16 cellular contexts compared by ENCODE assay signal in the genomic region with DNA sequence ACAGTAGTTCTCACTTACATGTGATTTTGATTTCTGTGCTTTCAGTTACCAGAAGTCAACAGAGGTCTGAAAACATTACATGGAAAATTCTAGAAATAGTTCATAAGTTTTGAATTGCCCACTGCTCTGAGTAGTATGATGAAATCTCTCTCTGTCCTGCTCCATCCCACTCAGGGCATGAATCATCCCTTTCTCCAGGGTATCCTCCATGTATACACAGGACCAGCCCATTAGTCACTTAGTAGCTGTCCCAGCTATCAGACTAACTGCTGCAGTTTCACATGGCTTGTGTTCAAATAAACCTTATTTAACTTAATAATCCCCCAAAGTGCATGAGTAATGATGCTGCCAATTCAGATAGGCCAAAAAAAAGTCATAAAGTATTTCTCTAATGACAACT. TPM values are rescaled to one million over a fixed set of nuclear protein-coding genes. Genes with fewer than 3 reads are reported as not detected.
DNase-seq lines count a peak whose midpoint lies in the region; ATAC-seq and TF ChIP-seq lines count a peak whose summit lies in the region.
"Had no signal": no experiment of that assay in that cellular context is flagged by ENCODE, and none has a peak within 500 bp of the region (broad histone marks: within the 10 kb centered on the region; RNA-seq: fewer than 3 reads in every experiment).

No MANE protein-coding gene starts in this region.

- no peaks in the 10 kb centered on the region for H3K79me2 ChIP-seq in mesendoderm (ENCODE audit: control insufficient read depth, insufficient read depth, low read length)
- H3K79me2 ChIP-seq: parathyroid adenoma had no signal

- H2AK5ac ChIP-seq in mesendoderm (ENCODE audit: low read length): no peak overlapping the region

- H2BK5ac ChIP-seq in mesendoderm (ENCODE audit: low read length): no peak overlapping the region

- no peak overlapping the region for H2BK15ac ChIP-seq in mesendoderm (replicated peaks; ENCODE audit: low read depth)

- H3K4ac ChIP-seq in mesendoderm (ENCODE audit: low read depth, low read length): no peak overlapping the region

- H4K5ac ChIP-seq in mesendoderm (ENCODE audit: low read length): no peak overlapping the region

- no peak overlapping the region for H3K23ac ChIP-seq in mesendoderm (ENCODE audit: low read length)

- H3K36me3 ChIP-seq in mesendoderm (ENCODE audit: control insufficient read depth, insufficient read depth, low read length): no peaks in the 10 kb centered on the region
- H3K36me3 ChIP-seq: SJSA1 had no signal

- no peak overlapping the region for H3K56ac ChIP-seq in mesendoderm (ENCODE audit: low read length)

- no peak overlapping the region for H3K27ac ChIP-seq in mesendoderm (ENCODE audit: low read depth, low read length)
- H3K27ac ChIP-seq: parathyroid adenoma, SJSA1 had no signal

- TF ChIP-seq CTCF in AG10803 (conservative IDR thresholded peaks at IDR 0.05; ENCODE audit: low read length): no peak
- TF ChIP-seq CTCF in epithelial cell of esophagus (IDR thresholded peaks at IDR 0.05; ENCODE audit: insufficient read depth, low read depth, low read length, missing control alignments): no peak

- H3K4me2 ChIP-seq in mesendoderm (ENCODE audit: low read length): no peak overlapping the region

- H3K4me1 ChIP-seq in mesendoderm (ENCODE audit: control insufficient read depth, low read depth, low read length): no peaks in the 10 kb centered on the region
- H3K4me1 ChIP-seq: parathyroid adenoma, SJSA1 had no signal

- H3K4me3 ChIP-seq in AG10803 (ENCODE audit: low read length): no peak overlapping the region
- no peak overlapping the region for H3K4me3 ChIP-seq in epithelial cell of esophagus (ENCODE audit: low read length)
- no peak overlapping the region for H3K4me3 ChIP-seq in mesendoderm (ENCODE audit: low read length)
- H3K4me3 ChIP-seq: SJSA1 had no signal

- H3K18ac ChIP-seq in mesendoderm (ENCODE audit: low read length): no peak overlapping the region

- H3K27me3 ChIP-seq in mesendoderm (ENCODE audit: insufficient read depth, low read length, poor library complexity): no peaks in the 10 kb centered on the region
- H3K27me3 ChIP-seq: SJSA1 had no signal

- no peak overlapping the region for H3K9ac ChIP-seq in mesendoderm (ENCODE audit: low read length)
- H3K9ac ChIP-seq: parathyroid adenoma had no signal

- ATAC-seq in HG03196 (IDR thresholded peaks at IDR 0.05; ENCODE audit: unreplicated experiment): no peak
- ATAC-seq: effector memory CD8-positive, alpha-beta T cell; left lobe of liver had no signal

- no peaks in the 10 kb centered on the region for H3K79me1 ChIP-seq in mesendoderm (ENCODE audit: low read length)

- no peak overlapping the region for H2BK120ac ChIP-seq in mesendoderm (ENCODE audit: low read depth, low read length)

- no peak overlapping the region for H4K8ac ChIP-seq in mesendoderm (ENCODE audit: low read depth, low read length)

- DNase-seq in AG10803 (ENCODE audit: low read depth): peak; percentile 79
- DNase-seq in LHCN-M2 (ENCODE audit: low read depth): peak; percentile 88
- peak; percentile 94 for DNase-seq in epithelial cell of esophagus (ENCODE audit: low read depth)
- DNase-seq in mesendoderm: peak; percentile 40
- DNase-seq in 8988T: no peak
- DNase-seq in stimulated activated CD4-positive, alpha-beta T cell treated with anti-CD3 and anti-CD28 coated beads, Interleukin-2, amount 100 ng/mL, for 24 hours: no peak
- DNase-seq in SIG-M5 (lab: John Stamatoyannopoulos, UW): no peak
- DNase-seq: activated CD4-positive, alpha-beta T cell treated with anti-CD3 and anti-CD28 coated beads, Interleukin-2, amount 10 ng/mL, durations not matched to agents 7 days and 5 days; COR-L47; effector memory CD8-positive, alpha-beta T cell; KBM-7; NCI-H2171 treated with DMSO at 0.1 percent for 48 hours had no signal

RNA-seq across cellular contexts. Expression of a gene that starts 38.6 kb away (rescaled TPM):
- total RNA-seq in LHCN-M2 (2014; rRNA removed): 0.13 and 0.17 TPM in 2 replicates
- polyA plus RNA-seq in LHCN-M2 (2012): 0.53 TPM
- polyA plus RNA-seq in mesendoderm (2013, experiment 1 of 2): 0.11 TPM
- polyA plus RNA-seq in mesendoderm (2013, experiment 2 of 2): 0.15 TPM
- total RNA-seq: activated CD4-positive, alpha-beta T cell treated with anti-CD3 and anti-CD28 coated beads, Interleukin-2, amount 10 ng/mL, durations not matched to agents 7 days and 5 days had no signal

Comparison
In these comparisons a context has a peak if more than half of its experiments do, and no peak if none do; other contexts are left out.
1. DNase-seq: peak in AG10803 (single experiment), LHCN-M2 (single experiment), epithelial cell of esophagus (single experiment) and mesendoderm (single experiment); none in 8988T (single experiment), stimulated activated CD4-positive, alpha-beta T cell treated with anti-CD3 and anti-CD28 coated beads, Interleukin-2, amount 100 ng/mL, for 24 hours (0 of 2) and SIG-M5 (single experiment).